In genomic region chr1:24888971-24889670, GRCh38 we compare ENCODE assay signal across 18 cellular contexts. TPM values are rescaled to one million over a fixed set of nuclear protein-coding genes. Genes with fewer than 3 reads are reported as not detected.
DNase-seq lines count a peak whose midpoint lies in the region; ATAC-seq, FAIRE-seq and TF ChIP-seq lines count a peak whose summit lies in the region.
"Had no signal": no experiment of that assay in that cellular context is flagged by ENCODE, and none has a peak within 500 bp of the region (broad histone marks: within the 10 kb centered on the region; RNA-seq: fewer than 3 reads in every experiment).

No MANE protein-coding gene starts in this region.

- TF ChIP-seq CTCF in HEK293 (tag by site-specific recombination; IDR thresholded peaks at IDR 0.05) (no peak), bronchial epithelial cell (IDR thresholded peaks at IDR 0.05; ENCODE audit: insufficient read depth, low read length, severe bottlenecking) (no peak), foreskin keratinocyte (conservative IDR thresholded peaks at IDR 0.05) (no peak)

- peak; percentile 86 for FAIRE-seq in bronchial epithelial cell (lab: Jason Lieb, UNC)

- no peaks in the 10 kb centered on the region for H3K27me3 ChIP-seq in bronchial epithelial cell (ENCODE audit: control insufficient read depth, insufficient read depth, low read length)
- H3K27me3 ChIP-seq in foreskin keratinocyte, result peaks cover 10% of the 10 kb centered on the region
- no peaks in the 10 kb centered on the region for H3K27me3 ChIP-seq in HAP-1 (ENCODE audit: low read depth)
- H3K27me3 ChIP-seq: BLaER1, colonic mucosa, sigmoid colon had no signal

- H3K4me3 ChIP-seq in HEK293 (ENCODE audit: low read depth, low read length) (no peak overlapping the region), bronchial epithelial cell (ENCODE audit: low read depth, low read length) (no peak overlapping the region), HAP-1 (no peak overlapping the region)
- H3K4me3 ChIP-seq: BLaER1, colonic mucosa, gastroesophageal sphincter, sigmoid colon had no signal

- DNase-seq in AG08396 (ENCODE audit: low spot score) (peak; percentile 80), bronchial epithelial cell (ENCODE audit: low read depth) (peak; percentile 31), foreskin keratinocyte (peak; percentile 9 to 58), nucleus accumbens (lab: John Stamatoyannopoulos, UW) (no peak), HAP-1 (ENCODE audit: low spot score in 2 of 2) (no peak)
- DNase-seq: activated CD4-positive, alpha-beta T cell treated with anti-CD3 and anti-CD28 coated beads for 1 hour; colonic mucosa; DMS153; mesendoderm; NCI-H1105 treated with DMSO at 0.1 percent for 48 hours; SHP77 treated with DMSO at 0.1 percent for 48 hours; sigmoid colon; stimulated activated naive B cell treated with anti-CD40 and anti-IgM and Interleukin-4, amounts not matched to agents 10 μg/mL and 1 μg/mL and 100 μg/mL, for 72 hours had no signal

- H3K9me3 ChIP-seq in HEK293 (ENCODE audit: control insufficient read depth, insufficient read depth, low read depth, low read length) (no peaks in the 10 kb centered on the region), HAP-1 (peaks cover 13% of the 10 kb centered on the region; the same call in 1 of the 2 replicates)
- H3K9me3 ChIP-seq: colonic mucosa had no signal

- CTCF ChIA-PET in HEK293 (lab: Yijun Ruan, JAX), result interaction anchor here (1.0 kb wide), 1 partner anchor 149 kb away, joined by 3 read pairs; no protein-coding TSS in a partner anchor

- H3K27ac ChIP-seq in HEK293 (ENCODE audit: extremely low read depth, low read depth, low read length), result no peak overlapping the region
- no peak overlapping the region for H3K27ac ChIP-seq in foreskin keratinocyte
- H3K27ac ChIP-seq: BLaER1, colonic mucosa, gastroesophageal sphincter, sigmoid colon had no signal

- no peaks in the 10 kb centered on the region for H3K36me3 ChIP-seq in HEK293 (ENCODE audit: control insufficient read depth in 2 of 2, insufficient read depth in 1 of 2, low read length in 2 of 2)
- no peaks in the 10 kb centered on the region for H3K36me3 ChIP-seq in bronchial epithelial cell (ENCODE audit: control insufficient read depth, insufficient read depth, low read length)
- H3K36me3 ChIP-seq in HAP-1 (replicated peaks), result no peaks in the 10 kb centered on the region
- H3K36me3 ChIP-seq: BLaER1, colonic mucosa, gastroesophageal sphincter, sigmoid colon had no signal

- in situ Hi-C loops in HAP-1 (cut with MboI; ENCODE audit: low sequenced_read_pairs), result no loop called here

- ATAC-seq in foreskin keratinocyte, result peak; percentile 45
- ATAC-seq in HG02970 (IDR thresholded peaks at IDR 0.05; ENCODE audit: low FRiP score, unreplicated experiment), result no peak
- no peak for ATAC-seq in HG02759 (IDR thresholded peaks at IDR 0.05; ENCODE audit: unreplicated experiment)
- ATAC-seq: gastroesophageal sphincter; stimulated activated naive B cell treated with anti-CD40 and anti-IgM and Interleukin-4, amounts not matched to agents 10 μg/mL and 1 μg/mL and 100 μg/mL, for 72 hours had no signal

- POLR2A ChIA-PET in HEK293 (lab: Yijun Ruan, JAX), result no interaction called here

- H3K4me1 ChIP-seq in HEK293 (ENCODE audit: control insufficient read depth, insufficient read depth, low read length) (no peaks in the 10 kb centered on the region), foreskin keratinocyte (no peaks in the 10 kb centered on the region), HAP-1 (no peaks in the 10 kb centered on the region)
- H3K4me1 ChIP-seq: BLaER1, colonic mucosa, gastroesophageal sphincter, sigmoid colon had no signal

TF ChIP-seq in HEK293, 187 proteins besides CTCF, POLR2A, EP300 and RAD21:
- TF ChIP-seq ZNF544 (tag by site-specific recombination; IDR thresholded peaks at IDR 0.05) (no peak), KLF9 (tag by site-specific recombination; IDR thresholded peaks at IDR 0.05; ENCODE audit: low read depth) (no peak), ZNF2 (tag by site-specific recombination; IDR thresholded peaks at IDR 0.05) (no peak), ZNF76 (tag by site-specific recombination; IDR thresholded peaks at IDR 0.05; ENCODE audit: borderline replicate concordance, low read depth) (no peak), KLF7 (tag by site-specific recombination; IDR thresholded peaks at IDR 0.05; ENCODE audit: borderline replicate concordance) (no peak), ZBTB20 (tag by site-specific recombination; IDR thresholded peaks at IDR 0.05) (no peak), ZNF146 (tag by site-specific recombination; IDR thresholded peaks at IDR 0.05) (peak; percentile 97)

RNA-seq across cellular contexts. Expression of gene RUNX3, which starts 41.0 kb away (rescaled TPM):
- total RNA-seq in bronchial epithelial cell, result 0.13 and 0.26 TPM in 2 replicates
- total RNA-seq in foreskin keratinocyte, result 0.10 TPM in 1 of 2 replicates, not detected in the other
- polyA plus RNA-seq in foreskin keratinocyte, result 0.11 TPM in 1 of 2 replicates, not detected in the other

Comparison
In these comparisons a context has a peak if more than half of its experiments do, and no peak if none do; other contexts are left out.
1. DNase-seq: peak in AG08396 (single experiment), bronchial epithelial cell (single experiment) and foreskin keratinocyte (2 of 2); none in nucleus accumbens (0 of 56) and HAP-1 (0 of 2).